ENCODE assay signal across 16 cellular contexts in the genomic region with DNA sequence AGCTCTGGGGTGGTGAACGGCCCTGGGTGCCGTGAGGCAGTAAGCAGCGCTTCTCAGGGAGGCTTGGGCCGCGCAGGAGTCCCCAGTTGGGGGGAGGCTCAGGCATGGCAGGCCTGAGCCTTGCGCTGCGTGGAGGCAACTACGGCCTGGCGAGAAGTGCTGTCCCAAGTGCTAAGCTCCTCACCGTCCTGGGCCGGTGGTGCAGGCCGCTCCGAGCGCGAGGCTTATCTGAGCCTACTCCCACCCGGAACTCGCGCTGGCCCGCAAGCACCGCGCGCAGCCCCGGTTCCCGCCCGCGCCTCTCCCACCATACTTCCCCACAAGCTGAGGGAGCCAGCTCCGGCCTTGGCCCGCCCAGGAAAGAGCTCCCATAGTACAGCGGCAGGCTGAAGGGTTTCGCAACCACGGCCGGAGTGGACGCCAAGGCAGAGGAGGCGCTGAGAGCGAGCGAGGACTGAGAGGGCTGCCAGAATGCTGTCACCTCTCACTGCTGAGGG. TPM values are rescaled to one million over a fixed set of nuclear protein-coding genes. Genes with fewer than 3 reads are reported as not detected.
A peak's percentile ranks its signal among the peaks of the same experiment; 100 is the strongest.
DNase-seq lines count a peak whose midpoint lies in the region; ATAC-seq and TF ChIP-seq lines count a peak whose summit lies in the region.
"Had no signal": no experiment of that assay in that cellular context is flagged by ENCODE, and none has a peak within 500 bp of the region (broad histone marks: within the 10 kb centered on the region; RNA-seq: fewer than 3 reads in every experiment).

No MANE protein-coding gene starts in this region.

- no peak overlapping the region for H3K4me3 ChIP-seq in IMR-90 (ENCODE audit: insufficient read depth, low read depth, low read length)
- no peak overlapping the region for H3K4me3 ChIP-seq in endodermal cell (ENCODE audit: low read length)
- H3K4me3 ChIP-seq in trophoblast cell (ENCODE audit: low read depth, low read length), result no peak overlapping the region

- H3K27me3 ChIP-seq in IMR-90 (ENCODE audit: control insufficient read depth, insufficient read depth, low read length), result no peaks in the 10 kb centered on the region
- no peaks in the 10 kb centered on the region for H3K27me3 ChIP-seq in endodermal cell (ENCODE audit: control insufficient read depth, insufficient read depth, low read length, poor library complexity, severe bottlenecking)
- H3K27me3 ChIP-seq in trophoblast cell (ENCODE audit: insufficient read depth, low read length), result no peaks in the 10 kb centered on the region

- H4K12ac ChIP-seq in trophoblast cell (ENCODE audit: low read depth, low read length), result no peak overlapping the region

- no peaks in the 10 kb centered on the region for H3K27me3 Mint-ChIP-seq in activated CD4-positive, alpha-beta T cell treated with anti-CD3 and anti-CD28 coated beads, Interleukin-2, amount 10 ng/mL, durations not matched to agents 7 days and 5 days
- no peaks in the 10 kb centered on the region for H3K27me3 Mint-ChIP-seq in endodermal cell (ENCODE audit: insufficient read depth)
- H3K27me3 Mint-ChIP-seq: natural killer cell treated with Interleukin-12 subunit alpha and Interleukin-12 subunit beta and Interleukin-15 and Interleukin-18, amount 100 ng/mL, for 72 hours; stimulated activated memory B cell treated with anti-CD40 and anti-IgM and Interleukin-4, amounts not matched to agents 10 μg/mL and 1 μg/mL and 100 μg/mL, for 72 hours had no signal

- POLR2A ChIA-PET in activated CD4-positive, alpha-beta T cell treated with anti-CD3 and anti-CD28 coated beads, Interleukin-2, amount 10 ng/mL, durations not matched to agents 7 days and 5 days (lab: Charles Lee), result interaction anchor here (0.6 kb wide), 1 partner anchor 106 kb away, joined by 7 read pairs; no protein-coding TSS in a partner anchor
- POLR2A ChIA-PET in IMR-90 (lab: Charles Lee; ENCODE audit: unreplicated experiment), result no interaction called here
- POLR2A ChIA-PET in HEK293T (lab: Yijun Ruan, JAX), result interaction anchor here (1.3 to 1.7 kb wide), 3 partner anchors 10 to 26 kb away, joined by 3 to 4 read pairs (median 3); a partner anchor contains a TSS

- H2BK20ac ChIP-seq in IMR-90 (ENCODE audit: low read depth, low read length), result no peak overlapping the region

- H3K36me3 ChIP-seq in IMR-90 (ENCODE audit: control insufficient read depth, insufficient read depth, low read length), result no peaks in the 10 kb centered on the region
- H3K36me3 ChIP-seq in endodermal cell (ENCODE audit: control insufficient read depth, insufficient read depth, low read length), result no peaks in the 10 kb centered on the region
- no peaks in the 10 kb centered on the region for H3K36me3 ChIP-seq in trophoblast cell (ENCODE audit: control insufficient read depth in 1 of 2, insufficient read depth in 2 of 2, low read length in 2 of 2)

- in situ Hi-C loops in IMR-90 (cut with MboI; ENCODE audit: low sequenced_read_pairs), result no loop called here

- H3K9me3 ChIP-seq in IMR-90 (ENCODE audit: control insufficient read depth, insufficient read depth, low read length), result no peaks in the 10 kb centered on the region
- no peaks in the 10 kb centered on the region for H3K9me3 ChIP-seq in endodermal cell (ENCODE audit: control insufficient read depth, low read length)
- no peaks in the 10 kb centered on the region for H3K9me3 ChIP-seq in trophoblast cell (ENCODE audit: insufficient read depth, low read depth, low read length)

- peaks cover 16% of the 10 kb centered on the region for H3K79me2 ChIP-seq in trophoblast cell (ENCODE audit: control insufficient read depth, insufficient read depth, low read length, poor library complexity)

- no peak overlapping the region for H3K14ac ChIP-seq in IMR-90 (replicated peaks; ENCODE audit: low read depth, low read length)
- H3K14ac ChIP-seq in trophoblast cell (ENCODE audit: low read length), result no peak overlapping the region

- H3K4me1 ChIP-seq in IMR-90 (ENCODE audit: control insufficient read depth, insufficient read depth, low read length), result peaks cover 12% of the 10 kb centered on the region
- H3K4me1 ChIP-seq in endodermal cell (ENCODE audit: control insufficient read depth, insufficient read depth, low read length), result no peaks in the 10 kb centered on the region
- H3K4me1 ChIP-seq in trophoblast cell (ENCODE audit: control insufficient read depth in 1 of 2, insufficient read depth in 2 of 2, low read length in 2 of 2), result peaks cover 5 to 7% of the 10 kb centered on the region in 2 experiments

- WGBS in IMR-90 (ENCODE audit: extremely low coverage in 2 of 2, insufficient read length in 1 of 2), 2 experiments, result 97% methylated on average over 24 of the region's 36 CpGs; no CpG with 5 or more reads in 1 of the 2 experiments
- WGBS in endodermal cell (ENCODE audit: insufficient coverage in 1 of 2, insufficient read length in 1 of 2), 2 experiments, result 97 to 98% methylated on average over 21 to 36 of the region's 36 CpGs
- WGBS in trophoblast cell (ENCODE audit: extremely low coverage, insufficient coverage, insufficient read length), result no CpG with 5 or more reads among the region's 36 CpGs

- H3K4ac ChIP-seq in IMR-90 (ENCODE audit: low read depth, low read length), result no peak overlapping the region; the same call in 1 of the 2 replicates
- no peak overlapping the region for H3K4ac ChIP-seq in trophoblast cell (ENCODE audit: low read depth, low read length)

- H3K18ac ChIP-seq in IMR-90 (ENCODE audit: low read depth, low read length) (no peak overlapping the region), trophoblast cell (ENCODE audit: low read length) (no peak overlapping the region)

- no peak for ATAC-seq in IMR-90 (ENCODE audit: low read depth)
- ATAC-seq in GM21737 (IDR thresholded peaks at IDR 0.05; ENCODE audit: unreplicated experiment), result no peak
- ATAC-seq in GM19467 (IDR thresholded peaks at IDR 0.05; ENCODE audit: unreplicated experiment), result no peak
- ATAC-seq: natural killer cell treated with Interleukin-12 subunit alpha and Interleukin-12 subunit beta and Interleukin-15 and Interleukin-18, amount 100 ng/mL, for 72 hours; stimulated activated memory B cell treated with anti-CD40 and anti-IgM and Interleukin-4, amounts not matched to agents 10 μg/mL and 1 μg/mL and 100 μg/mL, for 72 hours had no signal

- H2AFZ ChIP-seq in IMR-90 (replicated peaks; ENCODE audit: low read length, poor library complexity) (no peak overlapping the region), trophoblast cell (ENCODE audit: insufficient read depth, low read length, poor library complexity) (no peak overlapping the region)

- H2AK5ac ChIP-seq in IMR-90 (ENCODE audit: low read depth, low read length) (no peak overlapping the region), trophoblast cell (ENCODE audit: low read length) (no peak overlapping the region)

- H4K91ac ChIP-seq in IMR-90 (ENCODE audit: insufficient read depth, low read depth, low read length), result no peak overlapping the region
- no peak overlapping the region for H4K91ac ChIP-seq in trophoblast cell (ENCODE audit: low read depth, low read length)

- TF ChIP-seq POLR2A in IMR-90 (IDR thresholded peaks at IDR 0.05; ENCODE audit: low read depth, low read length), result no peak

- H4K20me1 ChIP-seq in IMR-90 (ENCODE audit: insufficient read depth, low read length), result peaks cover 22% of the 10 kb centered on the region

- TF ChIP-seq RAD21 in IMR-90 (IDR thresholded peaks at IDR 0.05; ENCODE audit: low read length), result no peak

- H3K79me1 ChIP-seq in IMR-90 (ENCODE audit: low read depth in 1 of 2, low read length in 2 of 2) (peaks cover under 1 to 25% of the 10 kb centered on the region in 2 experiments; a peak in 2 of 4 replicates), trophoblast cell (ENCODE audit: low read length) (peaks cover 12% of the 10 kb centered on the region)

- H4K8ac ChIP-seq in IMR-90 (ENCODE audit: low read depth in 2 of 2, low read length in 2 of 2), result no peak overlapping the region
- no peak overlapping the region for H4K8ac ChIP-seq in trophoblast cell (ENCODE audit: low read depth, low read length)

- H2BK5ac ChIP-seq in IMR-90 (ENCODE audit: low read depth, low read length, poor library complexity, severe bottlenecking) (no peak overlapping the region), trophoblast cell (ENCODE audit: low read depth, low read length, poor library complexity) (no peak overlapping the region)

- peak overlapping the region; percentile 96 for H3K27ac Mint-ChIP-seq in activated CD4-positive, alpha-beta T cell treated with anti-CD3 and anti-CD28 coated beads, Interleukin-2, amount 10 ng/mL, durations not matched to agents 7 days and 5 days
- H3K27ac Mint-ChIP-seq in endodermal cell, result no peak overlapping the region

- no peaks in the 10 kb centered on the region for H3K9me3 Mint-ChIP-seq in activated CD4-positive, alpha-beta T cell treated with anti-CD3 and anti-CD28 coated beads, Interleukin-2, amount 10 ng/mL, durations not matched to agents 7 days and 5 days
- H3K9me3 Mint-ChIP-seq in endodermal cell, result no peaks in the 10 kb centered on the region
- H3K9me3 Mint-ChIP-seq: natural killer cell treated with Interleukin-12 subunit alpha and Interleukin-12 subunit beta and Interleukin-15 and Interleukin-18, amount 100 ng/mL, for 72 hours; stimulated activated memory B cell treated with anti-CD40 and anti-IgM and Interleukin-4, amounts not matched to agents 10 μg/mL and 1 μg/mL and 100 μg/mL, for 72 hours; T-helper 2 cell treated with Interferon-gamma antibody and Interleukin-4, amounts not matched to agents 5 μg/mL and 100 μg/mL, for 36 hours had no signal

- DNase-seq in activated CD4-positive, alpha-beta T cell treated with anti-CD3 and anti-CD28 coated beads, Interleukin-2, amount 10 ng/mL, durations not matched to agents 7 days and 5 days, result no peak
- no peak for DNase-seq in activated CD4-positive, alpha-beta T cell treated with anti-CD3 and anti-CD28 coated beads for 48 hours
- DNase-seq in IMR-90 (no peak), endodermal cell (no peak), trophoblast cell (peak; percentile 60 to 81), HEK293T (ENCODE audit: extremely low spot score) (no peak)
- DNase-seq: ACHN; activated CD4-positive, alpha-beta T cell treated with anti-CD3 and anti-CD28 coated beads for 4 hours; hippocampal formation; NCI-H1436 treated with DMSO at 0.1 percent for 48 hours; RPMI8226 had no signal

- no peak overlapping the region for H3K9ac ChIP-seq in IMR-90 (ENCODE audit: low read depth, low read length)
- H3K9ac ChIP-seq in endodermal cell (ENCODE audit: extremely low read depth, low read length, poor library complexity, severe bottlenecking), result no peak overlapping the region
- H3K9ac ChIP-seq in trophoblast cell (ENCODE audit: low read length), result no peak overlapping the region

- no peak overlapping the region for H4K5ac ChIP-seq in IMR-90 (ENCODE audit: low read depth, low read length)

- H3K23ac ChIP-seq in IMR-90 (ENCODE audit: low read depth, low read length) (no peak overlapping the region), trophoblast cell (ENCODE audit: low read length) (no peak overlapping the region)

- peaks cover 10% of the 10 kb centered on the region for H3K9me1 ChIP-seq in IMR-90 (ENCODE audit: insufficient read depth, low read length)

- H2BK12ac ChIP-seq in trophoblast cell (ENCODE audit: low read length), result no peak overlapping the region

- H2AK9ac ChIP-seq in IMR-90 (replicated peaks; ENCODE audit: low read depth, low read length, poor library complexity), result no peak overlapping the region

- H2BK15ac ChIP-seq in IMR-90 (ENCODE audit: low read depth, low read length), result no peak overlapping the region

- H3K36me3 Mint-ChIP-seq in activated CD4-positive, alpha-beta T cell treated with anti-CD3 and anti-CD28 coated beads, Interleukin-2, amount 10 ng/mL, durations not matched to agents 7 days and 5 days (ENCODE audit: low read depth), result peaks cover 12% of the 10 kb centered on the region
- H3K36me3 Mint-ChIP-seq in endodermal cell (ENCODE audit: low read depth), result no peaks in the 10 kb centered on the region
- H3K36me3 Mint-ChIP-seq: stimulated activated memory B cell treated with anti-CD40 and anti-IgM and Interleukin-4, amounts not matched to agents 10 μg/mL and 1 μg/mL and 100 μg/mL, for 72 hours had no signal

- H3K56ac ChIP-seq in IMR-90 (ENCODE audit: extremely low read depth, insufficient read depth, low read length), result no peak overlapping the region

- H3K4me3 Mint-ChIP-seq in activated CD4-positive, alpha-beta T cell treated with anti-CD3 and anti-CD28 coated beads, Interleukin-2, amount 10 ng/mL, durations not matched to agents 7 days and 5 days, result peak overlapping the region; percentile 94
- peak overlapping the region; percentile 85 for H3K4me3 Mint-ChIP-seq in endodermal cell

- intact Hi-C loops in IMR-90 (cut with micrococcal nuclease), result loop anchor here (10.0 kb wide), 1 partner anchor 221 kb away; no protein-coding TSS in a partner anchor

- H3K27ac ChIP-seq in IMR-90 (ENCODE audit: insufficient read depth, low read length) (no peak overlapping the region), endodermal cell (ENCODE audit: low read depth, low read length) (no peak overlapping the region), trophoblast cell (ENCODE audit: low read depth, low read length) (no peak overlapping the region)

- H3K4me1 Mint-ChIP-seq in activated CD4-positive, alpha-beta T cell treated with anti-CD3 and anti-CD28 coated beads, Interleukin-2, amount 10 ng/mL, durations not matched to agents 7 days and 5 days, result peaks cover 41% of the 10 kb centered on the region
- H3K4me1 Mint-ChIP-seq in endodermal cell, result peaks cover 13% of the 10 kb centered on the region

- BruUV-seq in IMR-90 (replicated peaks; lab: Mats Ljungman, UMichigan), result no TSS peak

- H2BK120ac ChIP-seq in IMR-90 (ENCODE audit: low read depth, low read length) (no peak overlapping the region), trophoblast cell (ENCODE audit: insufficient read depth, low read length, poor library complexity) (no peak overlapping the region)

- CTCF ChIA-PET in activated CD4-positive, alpha-beta T cell treated with anti-CD3 and anti-CD28 coated beads, Interleukin-2, amount 10 ng/mL, durations not matched to agents 7 days and 5 days (lab: Charles Lee), result interaction anchor here (1.0 to 3.6 kb wide), 4 partner anchors 13 to 31 kb away, joined by 3 to 22 read pairs (median 6); a partner anchor contains a TSS
- CTCF ChIA-PET in IMR-90 (lab: Yijun Ruan, JAX) (no interaction called here), HEK293T (lab: Yijun Ruan, JAX) (interaction anchor here (0.7 to 2.7 kb wide), 3 partner anchors 13 to 71 kb away, joined by 3 to 18 read pairs (median 8); a partner anchor contains a TSS)

- dilution Hi-C loops in IMR-90 (cut with HindIII; ENCODE audit: low sequenced_read_pairs, unreplicated experiment), result no loop called here

- H3K4me2 ChIP-seq in IMR-90 (ENCODE audit: low read depth, low read length) (no peak overlapping the region), trophoblast cell (ENCODE audit: low read length) (no peak overlapping the region)

- TF ChIP-seq CTCF in IMR-90 (conservative IDR thresholded peaks at IDR 0.05; ENCODE audit: low read depth, low read length) (no peak), endodermal cell (conservative IDR thresholded peaks at IDR 0.05) (no peak)

RNA-seq across cellular contexts. Expression of a gene that starts 1.8 kb away (rescaled TPM):
- 10 to 100 TPM; 48.0 to 50.5 TPM for total RNA-seq in activated CD4-positive, alpha-beta T cell treated with anti-CD3 and anti-CD28 coated beads, Interleukin-2, amount 10 ng/mL, durations not matched to agents 7 days and 5 days
- total RNA-seq in IMR-90 (2012; rRNA removed) (37.2 and 47.1 TPM in 2 replicates), endodermal cell (10 to 100 TPM; 30.8 to 33.2 TPM)
- 42.6 and 43.7 TPM in 2 replicates for polyA plus RNA-seq in IMR-90 (2012; rRNA removed)
- polyA plus RNA-seq in IMR-90 (2012; cell fraction: cytosol; rRNA removed), result 45.5 and 55.1 TPM in 2 replicates
- 42.3 and 49.2 TPM in 2 replicates for polyA plus RNA-seq in IMR-90 (2012; cell fraction: nucleus; rRNA removed; ENCODE audit: low replicate concordance)
- polyA plus RNA-seq in endodermal cell (2013, experiment 1 of 2), result 29.7 TPM
- polyA plus RNA-seq in endodermal cell (2013, experiment 2 of 2), result 28.8 TPM
- 27.7 and 28.1 TPM in 2 replicates for polyA plus RNA-seq in trophoblast cell (2013)

RNA-seq across cellular contexts. Expression of a gene that starts 12.7 kb away (rescaled TPM):
- total RNA-seq in activated CD4-positive, alpha-beta T cell treated with anti-CD3 and anti-CD28 coated beads, Interleukin-2, amount 10 ng/mL, durations not matched to agents 7 days and 5 days, result under 1 TPM; 0.62 to 0.69 TPM
- total RNA-seq in IMR-90 (2012; rRNA removed) (under 0.01 TPM in 2 replicates), endodermal cell (under 1 TPM; 0.18 to 0.20 TPM)
- 0.07 TPM in 2 replicates for polyA plus RNA-seq in IMR-90 (2012; rRNA removed)
- 0.02 and 0.03 TPM in 2 replicates for polyA plus RNA-seq in IMR-90 (2012; cell fraction: cytosol; rRNA removed)
- polyA plus RNA-seq in IMR-90 (2012; cell fraction: nucleus; rRNA removed; ENCODE audit: low replicate concordance), result 0.05 and 0.42 TPM in 2 replicates
- 0.21 TPM for polyA plus RNA-seq in endodermal cell (2013, experiment 1 of 2)
- 0.08 TPM for polyA plus RNA-seq in endodermal cell (2013, experiment 2 of 2)
- polyA plus RNA-seq in trophoblast cell (2013), result 0.27 and 0.28 TPM in 2 replicates

Comparison
In these comparisons a context has a peak if more than half of its experiments do, and no peak if none do; other contexts are left out.
1. DNase-seq: peak in trophoblast cell (2 of 2); none in activated CD4-positive, alpha-beta T cell treated with anti-CD3 and anti-CD28 coated beads, Interleukin-2, amount 10 ng/mL, durations not matched to agents 7 days and 5 days (single experiment), activated CD4-positive, alpha-beta T cell treated with anti-CD3 and anti-CD28 coated beads for 48 hours (single experiment), IMR-90 (single experiment), endodermal cell (single experiment) and HEK293T (single experiment).